27 cellular contexts compared by ENCODE assay signal in the genomic region with DNA sequence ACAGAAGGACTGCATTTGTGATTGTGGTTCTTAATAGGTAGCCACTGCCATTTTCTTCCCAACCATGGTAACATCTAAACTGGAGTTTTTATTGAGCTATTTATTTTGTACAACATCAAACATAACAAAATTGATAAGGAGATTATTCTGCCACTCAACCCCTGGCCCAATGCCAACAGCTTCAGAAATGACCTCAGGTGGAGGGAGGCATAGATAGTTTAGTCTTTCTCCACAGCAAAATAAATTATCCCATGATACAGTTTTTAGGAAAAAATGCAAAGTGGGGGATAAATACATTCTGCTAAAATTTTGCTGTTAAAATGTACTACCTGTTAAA. TPM values are rescaled to one million over a fixed set of nuclear protein-coding genes. Genes with fewer than 3 reads are reported as not detected.
DNase-seq lines count a peak whose midpoint lies in the region; ATAC-seq, FAIRE-seq and TF ChIP-seq lines count a peak whose summit lies in the region.
"Had no signal": no experiment of that assay in that cellular context is flagged by ENCODE, and none has a peak within 500 bp of the region (broad histone marks: within the 10 kb centered on the region; RNA-seq: fewer than 3 reads in every experiment).

No MANE protein-coding gene starts in this region.

- ATAC-seq in right cardiac atrium = no peak
- ATAC-seq: SK-N-SH treated with all-trans-retinoic acid at 6 μM for 48 hours, T-cell had no signal

- POLR2A ChIA-PET in Caco-2 (lab: Charles Lee) = no interaction called here

- no peaks in the 10 kb centered on the region for H3K4me1 Mint-ChIP-seq in Caco-2 (ENCODE audit: low read depth, unreplicated experiment)
- H3K4me1 Mint-ChIP-seq: CD4-positive, CD25-positive, alpha-beta regulatory T cell; T-cell had no signal

- CTCF ChIA-PET in Caco-2 (lab: Charles Lee) = no interaction called here

- H3K27ac ChIP-seq in small intestine (ENCODE audit: low read depth in 1 of 2, low read length in 1 of 2) (no peak overlapping the region), right cardiac atrium (ENCODE audit: low read length) (no peak overlapping the region)

- no peak for TF ChIP-seq CTCF in Caco-2 (IDR thresholded peaks at IDR 0.05; ENCODE audit: insufficient read depth in 1 of 2, low read depth in 1 of 2, low read length in 1 of 2, severe bottlenecking in 1 of 2, unreplicated experiment in 1 of 2)

- H3K27ac Mint-ChIP-seq in Caco-2 (ENCODE audit: unreplicated experiment) = no peak overlapping the region
- H3K27ac Mint-ChIP-seq: CD4-positive, CD25-positive, alpha-beta regulatory T cell; HFFc6; T-cell had no signal

- H3K4me3 Mint-ChIP-seq in Caco-2 (ENCODE audit: unreplicated experiment) = no peak overlapping the region
- H3K4me3 Mint-ChIP-seq: CD4-positive, CD25-positive, alpha-beta regulatory T cell; HFFc6; T-cell had no signal

- H3K36me3 ChIP-seq in small intestine (ENCODE audit: control insufficient read depth in 2 of 2, insufficient read depth in 2 of 2, low read length in 2 of 2) (no peaks in the 10 kb centered on the region), Caco-2 (ENCODE audit: control insufficient read depth, insufficient read depth, low read length) (no peaks in the 10 kb centered on the region)
- H3K36me3 ChIP-seq: BE2C had no signal

- H3K9me3 Mint-ChIP-seq in Caco-2 (ENCODE audit: unreplicated experiment) = no peaks in the 10 kb centered on the region

- H3K27me3 ChIP-seq in small intestine (ENCODE audit: control insufficient read depth in 2 of 2, insufficient read depth in 2 of 2, low read length in 2 of 2) = no peaks in the 10 kb centered on the region
- H3K27me3 ChIP-seq in right cardiac atrium (ENCODE audit: control insufficient read depth, insufficient read depth) = no peaks in the 10 kb centered on the region
- H3K27me3 ChIP-seq in Caco-2 (replicated peaks; ENCODE audit: control insufficient read depth, insufficient read depth, low read length) = no peaks in the 10 kb centered on the region
- H3K27me3 ChIP-seq: BE2C had no signal

- FAIRE-seq in small intestine (lab: Jason Lieb, UNC) (no peak), GM19239 (lab: Jason Lieb, UNC) (no peak)
- FAIRE-seq: A204.1, GM12892 had no signal

- no peaks in the 10 kb centered on the region for H3K9me3 ChIP-seq in small intestine (ENCODE audit: control insufficient read depth, low read depth)
- H3K9me3 ChIP-seq in right cardiac atrium (ENCODE audit: control insufficient read depth, low read length) = no peaks in the 10 kb centered on the region
- no peaks in the 10 kb centered on the region for H3K9me3 ChIP-seq in Caco-2
- H3K9me3 ChIP-seq: BE2C had no signal

- peaks cover 6% of the 10 kb centered on the region for H3K27me3 Mint-ChIP-seq in Caco-2 (ENCODE audit: insufficient read depth, unreplicated experiment)
- H3K27me3 Mint-ChIP-seq: CD4-positive, CD25-positive, alpha-beta regulatory T cell; T-cell had no signal

- H3K4me3 ChIP-seq in small intestine (ENCODE audit: low read depth in 1 of 2, low read length in 2 of 2) = no peak overlapping the region
- H3K4me3 ChIP-seq in right cardiac atrium (ENCODE audit: low read length) = no peak overlapping the region
- no peak overlapping the region for H3K4me3 ChIP-seq in Caco-2 (ENCODE audit: low read depth, low read length)

- DNase-seq in NCI-H2227 treated with DMSO at 0.1 percent for 48 hours (lab: John Stamatoyannopoulos, UW) (peak; percentile 30), NCI-H2227 (lab: John Stamatoyannopoulos, UW; ENCODE audit: unreplicated experiment) (no peak), NCI-H748 treated with DMSO at 0.1 percent for 48 hours (lab: John Stamatoyannopoulos, UW) (peak; percentile 46), cerebellar cortex (ENCODE audit: low spot score) (peak; percentile 18), small intestine (peak; percentile 14), GM19239 (ENCODE audit: insufficient read length, low spot score) (no peak), right cardiac atrium (no peak), Caco-2 (no peak)
- DNase-seq: BE2C; CD4-positive, CD25-positive, alpha-beta regulatory T cell; DMS79; H7; HFFc6; Karpas-422; NCI-H1048; NCI-H1694; NCI-H2081 treated with DMSO at 0.1 percent for 48 hours; NCI-H226; NCI-H526; SHP77 treated with DMSO at 0.1 percent for 48 hours; T-cell had no signal

- H3K4me1 ChIP-seq in small intestine (ENCODE audit: control insufficient read depth in 2 of 2, insufficient read depth in 1 of 2, low read depth in 1 of 2, low read length in 1 of 2) (no peaks in the 10 kb centered on the region), right cardiac atrium (ENCODE audit: control insufficient read depth, insufficient read depth, low read length) (no peaks in the 10 kb centered on the region), Caco-2 (no peaks in the 10 kb centered on the region)
- H3K4me1 ChIP-seq: BE2C had no signal

- intact Hi-C loops in right cardiac atrium (cut with DNase I) (no loop called here), Caco-2 (cut with micrococcal nuclease; ENCODE audit: unreplicated experiment) (no loop called here)

- H3K36me3 Mint-ChIP-seq in Caco-2 (ENCODE audit: insufficient read depth, unreplicated experiment) = no peaks in the 10 kb centered on the region
- H3K36me3 Mint-ChIP-seq: CD4-positive, CD25-positive, alpha-beta regulatory T cell; T-cell had no signal

- no TSS peak for BruUV-seq in Caco-2 (replicated peaks; lab: Mats Ljungman, UMichigan)

RNA-seq across cellular contexts. Expression of a gene that starts 57.6 kb away (rescaled TPM):
- under 1 TPM in 1 of 3 donors, not detected in 2; 0.10 TPM for polyA plus RNA-seq in small intestine
- total RNA-seq in right cardiac atrium = not detected
- polyA plus RNA-seq in right cardiac atrium = 0.02 TPM
- not detected in 2 replicates for total RNA-seq in Caco-2 (2022)
- total RNA-seq: CD4-positive, CD25-positive, alpha-beta regulatory T cell; HFFc6; HT1080; MCF 10A; RPMI7951; T-cell had no signal
- polyA plus RNA-seq: CD4-positive, CD25-positive, alpha-beta regulatory T cell had no signal

Comparison
In these comparisons a context has a peak if more than half of its experiments do, and no peak if none do; other contexts are left out.
1. DNase-seq: peak in NCI-H2227 treated with DMSO at 0.1 percent for 48 hours (single experiment), NCI-H748 treated with DMSO at 0.1 percent for 48 hours (single experiment), cerebellar cortex (single experiment) and small intestine (single experiment); none in NCI-H2227 (single experiment), GM19239 (single experiment), right cardiac atrium (0 of 3) and Caco-2 (0 of 2).